Comparison of ENCODE assay signal across 10 cellular contexts in the genomic region with DNA sequence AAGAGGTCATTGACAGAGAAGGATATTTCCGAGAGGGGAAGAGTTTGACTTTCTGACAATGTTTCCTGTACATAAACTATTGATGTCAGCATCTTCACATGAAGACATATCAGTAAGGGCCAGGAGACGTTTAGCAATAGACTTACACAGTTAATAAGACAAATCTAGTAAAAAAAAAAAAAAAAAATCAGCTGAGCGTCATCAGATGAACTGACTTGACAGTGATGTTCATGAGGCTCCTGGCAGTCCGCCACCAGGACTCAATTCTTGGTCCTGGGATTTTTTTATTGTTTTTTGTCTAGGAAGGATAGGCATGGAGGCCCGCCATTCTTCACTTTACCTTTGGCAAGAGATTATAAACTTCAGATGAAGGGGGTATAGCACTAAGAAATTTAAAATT.
"Had no signal": no experiment of that assay in that cellular context is flagged by ENCODE, and none has a peak within 500 bp of the region (broad histone marks: within the 10 kb centered on the region; RNA-seq: fewer than 3 reads in every experiment).

No MANE protein-coding gene starts in this region.

- H3K27me3 Mint-ChIP-seq: IgD-negative memory B cell had no signal

- H3K27ac Mint-ChIP-seq: GM23338, HFFc6, IgD-negative memory B cell had no signal

- H3K9me3 ChIP-seq: HAP-1 had no signal

- H3K27ac ChIP-seq: HL-60 had no signal

- H3K4me1 ChIP-seq: HAP-1 had no signal

- H2AFZ ChIP-seq: GM23338 had no signal

- H3K9me3 Mint-ChIP-seq: GM23338, HFFc6, IgD-negative memory B cell had no signal

- H3K4me3 Mint-ChIP-seq: GM23338, HFFc6, IgD-negative memory B cell had no signal

- H3K4me2 ChIP-seq: GM23338 had no signal

- H3K4me3 ChIP-seq: GM23338, HAP-1 had no signal

- DNase-seq: H7, HFFc6, KBM-7 had no signal

- ATAC-seq: GM23338, HCT116 had no signal

- H3K36me3 Mint-ChIP-seq: IgD-negative memory B cell had no signal

- FAIRE-seq: H1, HepG2 had no signal
